ENCODE assay signal across 15 cellular contexts in the genomic region with DNA sequence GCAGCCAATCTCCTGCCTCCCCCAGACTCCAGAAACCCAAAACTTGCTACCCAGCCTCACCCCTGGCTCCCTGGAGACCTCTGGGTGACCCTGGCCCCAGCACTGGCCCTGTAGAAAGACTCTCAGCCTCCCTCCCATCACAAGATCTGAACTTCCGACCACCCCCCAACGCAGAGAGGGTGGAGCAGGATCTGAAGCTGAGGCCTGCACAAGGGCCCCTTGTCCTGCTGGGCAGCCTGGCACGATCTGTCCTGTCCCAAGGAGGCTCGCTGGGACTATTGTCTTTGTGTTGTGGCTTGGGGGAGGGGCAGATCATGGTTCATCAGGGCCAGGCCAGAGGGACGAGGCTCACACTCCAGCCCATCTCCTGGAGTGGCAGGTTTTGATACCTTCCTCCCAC. TPM values are rescaled to one million over a fixed set of nuclear protein-coding genes. Genes with fewer than 3 reads are reported as not detected.
DNase-seq lines count a peak whose midpoint lies in the region; ATAC-seq and TF ChIP-seq lines count a peak whose summit lies in the region.
"Had no signal": no experiment of that assay in that cellular context is flagged by ENCODE, and none has a peak within 500 bp of the region (broad histone marks: within the 10 kb centered on the region; RNA-seq: fewer than 3 reads in every experiment).

No MANE protein-coding gene starts in this region.

- no peaks in the 10 kb centered on the region for H3K9me3 ChIP-seq in psoas muscle

- no peak; the same call in 1 of the 2 replicates for ATAC-seq in WTC11
- no peak for ATAC-seq in psoas muscle
- no peak for ATAC-seq in HG03442 (IDR thresholded peaks at IDR 0.05; ENCODE audit: unreplicated experiment)
- no peak for ATAC-seq in GM18873 (IDR thresholded peaks at IDR 0.05; ENCODE audit: low FRiP score, unreplicated experiment)
- ATAC-seq: activated CD4-positive, alpha-beta T cell treated with anti-CD3 and anti-CD28 coated beads for 36 hours had no signal

- POLR2A ChIA-PET in WTC11 (lab: Charles Lee): interaction anchor here (1.3 kb wide), 3 partner anchors 9 to 32 kb away, joined by 3 to 17 read pairs (median 8); a partner anchor contains a TSS

- peaks cover 0 to 1% (median 0%) of the 10 kb centered on the region in 3 donors for H3K27me3 ChIP-seq in psoas muscle (ENCODE audit: insufficient read depth in 3 of 3, low read length in 2 of 3)

- TF ChIP-seq CTCF in WTC11 (IDR thresholded peaks at IDR 0.05): no peak
- no peak for TF ChIP-seq CTCF in psoas muscle (IDR thresholded peaks at IDR 0.05)

- H3K36me3 Mint-ChIP-seq in WTC11: no peaks in the 10 kb centered on the region
- H3K36me3 Mint-ChIP-seq: memory B cell had no signal

- peaks cover under 1% of the 10 kb centered on the region; the same call in 1 of the 2 replicates for H3K27me3 Mint-ChIP-seq in WTC11 (ENCODE audit: low read depth)

- H3K27ac Mint-ChIP-seq in WTC11: no peak overlapping the region
- H3K27ac Mint-ChIP-seq: activated CD4-positive, alpha-beta T cell treated with anti-CD3 and anti-CD28 coated beads for 36 hours; activated T-helper 1 cell treated with anti-CD3 and anti-CD28 coated beads, Interleukin-12 subunit alpha, Interleukin-12 subunit beta, Interleukin-2, Interleukin-4 antibody, amounts not matched to agents 30 ng/mL and 10 ng/mL and 1 ng/mL, durations not matched to agents 14 hours and 24 hours and 36 hours; memory B cell had no signal

- peak; percentile 93 for DNase-seq in Ammon's horn (ENCODE audit: low spot score)
- DNase-seq in WTC11 (ENCODE audit: low spot score): no peak
- peak; percentile 76 for DNase-seq in inferior parietal cortex (ENCODE audit: extremely low spot score)
- no peak for DNase-seq in psoas muscle
- DNase-seq in stimulated activated CD4-positive, alpha-beta T cell treated with anti-CD3 and anti-CD28 coated beads, Interleukin-12 subunit alpha, Interleukin-12 subunit beta, amount 100 ng/mL, for 4 hours: no peak
- no peak for DNase-seq in NCI-H187 treated with DMSO at 0.1 percent for 48 hours (lab: John Stamatoyannopoulos, UW)
- DNase-seq: ACHN; activated CD4-positive, alpha-beta T cell treated with anti-CD3 and anti-CD28 coated beads for 36 hours; PC-3 had no signal

- H3K4me3 Mint-ChIP-seq in WTC11: no peak overlapping the region
- H3K4me3 Mint-ChIP-seq: activated CD4-positive, alpha-beta T cell treated with anti-CD3 and anti-CD28 coated beads for 36 hours; activated T-helper 1 cell treated with anti-CD3 and anti-CD28 coated beads, Interleukin-12 subunit alpha, Interleukin-12 subunit beta, Interleukin-2, Interleukin-4 antibody, amounts not matched to agents 30 ng/mL and 10 ng/mL and 1 ng/mL, durations not matched to agents 14 hours and 24 hours and 36 hours; memory B cell had no signal

- CTCF ChIA-PET in WTC11 (lab: Charles Lee): interaction anchor here (0.6 to 8.3 kb wide), 52 partner anchors 8 to 505 kb away, joined by 3 to 264 read pairs (median 6); a partner anchor contains a TSS

- H3K4me3 ChIP-seq in psoas muscle: no peak overlapping the region

- H3K36me3 ChIP-seq in psoas muscle (ENCODE audit: insufficient read depth in 1 of 2, low read depth in 1 of 2): no peaks in the 10 kb centered on the region

- peaks cover 29% of the 10 kb centered on the region for H3K4me1 Mint-ChIP-seq in WTC11

- H3K27ac ChIP-seq in psoas muscle: peak overlapping the region; percentile 46

- 59 to 72% (median 60%) methylated on average over 5 of the region's 5 CpGs for WGBS in psoas muscle, 3 donors

- intact Hi-C loops in psoas muscle (cut with DNase I): loop anchor here (2.0 to 5.0 kb wide), 3 partner anchors 32 to 64 kb away; no protein-coding TSS in a partner anchor

- peaks cover 21% of the 10 kb centered on the region for H3K4me1 ChIP-seq in psoas muscle

- no peaks in the 10 kb centered on the region for H3K9me3 Mint-ChIP-seq in WTC11
- H3K9me3 Mint-ChIP-seq: activated T-helper 1 cell treated with anti-CD3 and anti-CD28 coated beads, Interleukin-12 subunit alpha, Interleukin-12 subunit beta, Interleukin-2, Interleukin-4 antibody, amounts not matched to agents 30 ng/mL and 10 ng/mL and 1 ng/mL, durations not matched to agents 14 hours and 24 hours and 36 hours had no signal

TF ChIP-seq in WTC11, 78 proteins besides CTCF, POLR2A, EP300 and RAD21:
- TF ChIP-seq KAT7 (CRISPR knock-in tag; IDR thresholded peaks at IDR 0.05; ENCODE audit: borderline replicate concordance) (no peak), ZNF121 (CRISPR knock-in tag; IDR thresholded peaks at IDR 0.05) (peak; percentile 86)

RNA-seq across cellular contexts. Expression of a gene that starts 20.0 kb away (rescaled TPM):
- total RNA-seq in WTC11 (2021) (53.9 to 95.1 TPM (median 59.7 TPM) in 3 replicates), psoas muscle (100 to 1,000 TPM in 1 of 4 donors, 10 to 100 TPM in 3; 41.8 to 116 (median 78.9) TPM)
- 10 to 100 TPM; 42.3 to 62.4 (median 55.1) TPM for polyA plus RNA-seq in psoas muscle

RNA-seq across cellular contexts. Expression of a gene that starts 27.5 kb away (rescaled TPM):
- total RNA-seq in WTC11 (2021) (0.34 to 0.50 TPM (median 0.44 TPM) in 3 replicates), psoas muscle (1,000 to 10,000 TPM; 2,137 to 4,600 (median 3,389) TPM)
- 1,000 to 10,000 TPM in 2 of 3 donors, 100 to 1,000 TPM in 1; 734 to 2,687 (median 2,500) TPM for polyA plus RNA-seq in psoas muscle
- total RNA-seq: activated CD4-positive, alpha-beta T cell treated with anti-CD3 and anti-CD28 coated beads for 36 hours; activated T-helper 1 cell treated with anti-CD3 and anti-CD28 coated beads, Interleukin-12 subunit alpha, Interleukin-12 subunit beta, Interleukin-2, Interleukin-4 antibody, amounts not matched to agents 30 ng/mL and 10 ng/mL and 1 ng/mL, durations not matched to agents 14 hours and 24 hours and 36 hours; M059J; PC-3 had no signal

RNA-seq across cellular contexts. Expression of a gene that starts 49.9 kb away (rescaled TPM):
- total RNA-seq in WTC11 (2021) (14.5 to 15.6 TPM (median 14.9 TPM) in 3 replicates), psoas muscle (10 to 100 TPM in 2 of 4 donors, 1 to 10 TPM in 1, under 1 TPM in 1; 0.92 to 17.7 (median 6.0) TPM)
- polyA plus RNA-seq in psoas muscle: 1 to 10 TPM in 2 of 3 donors, under 1 TPM in 1; 0.23 to 7.4 (median 5.4) TPM
- total RNA-seq: activated CD4-positive, alpha-beta T cell treated with anti-CD3 and anti-CD28 coated beads for 36 hours; activated T-helper 1 cell treated with anti-CD3 and anti-CD28 coated beads, Interleukin-12 subunit alpha, Interleukin-12 subunit beta, Interleukin-2, Interleukin-4 antibody, amounts not matched to agents 30 ng/mL and 10 ng/mL and 1 ng/mL, durations not matched to agents 14 hours and 24 hours and 36 hours; T-helper 1 cell treated with Interleukin-12 subunit alpha and Interleukin-12 subunit beta and Interleukin-4 antibody, amounts not matched to agents 30 ng/mL and 1 ng/mL, for 36 hours had no signal

RNA-seq across cellular contexts. Expression of a gene that starts 57.9 kb away (rescaled TPM):
- total RNA-seq in WTC11 (2021): 10.7 to 15.4 TPM (median 14.3 TPM) in 3 replicates
- total RNA-seq in psoas muscle: 10 to 100 TPM; 14.7 to 27.7 (median 24.3) TPM
- polyA plus RNA-seq in psoas muscle: 10 to 100 TPM; 21.1 to 26.4 (median 23.2) TPM

Comparison
In these comparisons a context has a peak if more than half of its experiments do, and no peak if none do; other contexts are left out.
1. DNase-seq: peak in Ammon's horn (single experiment) and inferior parietal cortex (single experiment); none in WTC11 (single experiment), psoas muscle (0 of 2), stimulated activated CD4-positive, alpha-beta T cell treated with anti-CD3 and anti-CD28 coated beads, Interleukin-12 subunit alpha, Interleukin-12 subunit beta, amount 100 ng/mL, for 4 hours (single experiment) and NCI-H187 treated with DMSO at 0.1 percent for 48 hours (single experiment).
2. RNA of a gene that starts 27.5 kb away (total RNA-seq): 2,137 to 4,600 TPM in psoas muscle; 0.34 to 0.50 TPM in WTC11; every median in the first group is over 1,000 times any median in the second.